1 cellular context compared by ENCODE assay signal in the genomic region with DNA sequence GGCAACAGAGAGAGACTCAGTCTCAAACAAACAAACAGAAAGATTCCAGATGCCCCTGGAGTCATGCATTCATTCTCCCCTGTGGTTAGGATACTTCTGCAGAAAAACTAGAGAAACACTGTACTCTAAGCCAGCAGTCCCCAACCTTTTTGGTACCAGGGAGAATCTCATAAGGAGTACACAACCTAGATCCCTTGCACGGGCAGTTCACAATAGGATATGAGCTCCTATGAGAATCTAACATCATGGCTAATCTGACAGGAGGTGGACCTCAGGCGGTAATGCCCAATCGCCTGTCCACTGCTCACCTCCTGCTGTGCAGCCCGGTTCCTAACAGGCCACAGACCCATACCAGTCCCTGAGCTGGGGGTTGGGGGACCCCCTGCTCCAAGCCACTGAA.
TF ChIP-seq lines count a peak whose summit lies in the region.

No MANE protein-coding gene starts in this region.

TF ChIP-seq in HepG2, 621 proteins besides CTCF, POLR2A, EP300 and RAD21:
- no peak for TF ChIP-seq MTA1 (CRISPR knock-in tag; IDR thresholded peaks at IDR 0.05; ENCODE audit: borderline replicate concordance)
- no peak for TF ChIP-seq NCOA2 (CRISPR knock-in tag; IDR thresholded peaks at IDR 0.05)
- TF ChIP-seq ZNF75D (CRISPR knock-in tag; IDR thresholded peaks at IDR 0.05; ENCODE audit: borderline replicate concordance): 0 out of 2 replicates have a peak, but pooled peaks have one; percentile 23
- no peak for TF ChIP-seq ZNF83 (CRISPR knock-in tag; IDR thresholded peaks at IDR 0.05; ENCODE audit: borderline replicate concordance)
- TF ChIP-seq, protein P1, sequence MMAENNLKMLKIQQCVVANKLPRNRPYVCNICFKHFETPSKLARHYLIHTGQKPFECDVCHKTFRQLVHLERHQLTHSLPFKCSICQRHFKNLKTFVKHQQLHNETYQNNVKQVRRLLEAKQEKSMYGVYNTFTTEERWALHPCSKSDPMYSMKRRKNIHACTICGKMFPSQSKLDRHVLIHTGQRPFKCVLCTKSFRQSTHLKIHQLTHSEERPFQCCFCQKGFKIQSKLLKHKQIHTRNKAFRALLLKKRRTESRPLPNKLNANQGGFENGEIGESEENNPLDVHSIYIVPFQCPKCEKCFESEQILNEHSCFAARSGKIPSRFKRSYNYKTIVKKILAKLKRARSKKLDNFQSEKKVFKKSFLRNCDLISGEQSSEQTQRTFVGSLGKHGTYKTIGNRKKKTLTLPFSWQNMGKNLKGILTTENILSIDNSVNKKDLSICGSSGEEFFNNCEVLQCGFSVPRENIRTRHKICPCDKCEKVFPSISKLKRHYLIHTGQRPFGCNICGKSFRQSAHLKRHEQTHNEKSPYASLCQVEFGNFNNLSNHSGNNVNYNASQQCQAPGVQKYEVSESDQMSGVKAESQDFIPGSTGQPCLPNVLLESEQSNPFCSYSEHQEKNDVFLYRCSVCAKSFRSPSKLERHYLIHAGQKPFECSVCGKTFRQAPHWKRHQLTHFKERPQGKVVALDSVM (CRISPR knock-in tag; IDR thresholded peaks at IDR 0.05): peak; percentile 6; the same call in 1 of the 2 replicates
- peak; percentile 73; the same call in 1 of the 2 replicates for TF ChIP-seq POLR2AphosphoS2 (IDR thresholded peaks at IDR 0.05; ENCODE audit: low read depth, low read length)
- TF ChIP-seq, protein P2, sequence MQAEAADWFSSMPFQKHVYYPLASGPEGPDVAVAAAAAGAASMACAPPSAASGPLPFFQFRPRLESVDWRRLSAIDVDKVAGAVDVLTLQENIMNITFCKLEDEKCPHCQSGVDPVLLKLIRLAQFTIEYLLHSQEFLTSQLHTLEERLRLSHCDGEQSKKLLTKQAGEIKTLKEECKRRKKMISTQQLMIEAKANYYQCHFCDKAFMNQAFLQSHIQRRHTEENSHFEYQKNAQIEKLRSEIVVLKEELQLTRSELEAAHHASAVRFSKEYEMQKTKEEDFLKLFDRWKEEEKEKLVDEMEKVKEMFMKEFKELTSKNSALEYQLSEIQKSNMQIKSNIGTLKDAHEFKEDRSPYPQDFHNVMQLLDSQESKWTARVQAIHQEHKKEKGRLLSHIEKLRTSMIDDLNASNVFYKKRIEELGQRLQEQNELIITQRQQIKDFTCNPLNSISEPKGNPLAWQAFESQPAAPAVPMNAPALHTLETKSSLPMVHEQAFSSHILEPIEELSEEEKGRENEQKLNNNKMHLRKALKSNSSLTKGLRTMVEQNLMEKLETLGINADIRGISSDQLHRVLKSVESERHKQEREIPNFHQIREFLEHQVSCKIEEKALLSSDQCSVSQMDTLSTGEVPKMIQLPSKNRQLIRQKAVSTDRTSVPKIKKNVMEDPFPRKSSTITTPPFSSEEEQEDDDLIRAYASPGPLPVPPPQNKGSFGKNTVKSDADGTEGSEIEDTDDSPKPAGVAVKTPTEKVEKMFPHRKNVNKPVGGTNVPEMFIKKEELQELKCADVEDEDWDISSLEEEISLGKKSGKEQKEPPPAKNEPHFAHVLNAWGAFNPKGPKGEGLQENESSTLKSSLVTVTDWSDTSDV (CRISPR knock-in tag; IDR thresholded peaks at IDR 0.05): no peak
- no peak for TF ChIP-seq SP5 (CRISPR knock-in tag; IDR thresholded peaks at IDR 0.05; ENCODE audit: borderline replicate concordance, low read depth)
- no peak for TF ChIP-seq MBD4 (IDR thresholded peaks at IDR 0.05; ENCODE audit: borderline replicate concordance, low read length)
- TF ChIP-seq, protein P3, sequence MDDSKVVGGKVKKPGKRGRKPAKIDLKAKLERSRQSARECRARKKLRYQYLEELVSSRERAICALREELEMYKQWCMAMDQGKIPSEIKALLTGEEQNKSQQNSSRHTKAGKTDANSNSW (CRISPR knock-in tag; IDR thresholded peaks at IDR 0.05; ENCODE audit: borderline replicate concordance): no peak
- TF ChIP-seq GPN1 (CRISPR knock-in tag; IDR thresholded peaks at IDR 0.05; ENCODE audit: borderline replicate concordance): no peak
- TF ChIP-seq GFI1 (CRISPR knock-in tag; IDR thresholded peaks at IDR 0.05; ENCODE audit: borderline replicate concordance): no peak
- TF ChIP-seq ZSCAN31 (CRISPR knock-in tag; IDR thresholded peaks at IDR 0.05; ENCODE audit: low read depth): no peak
- TF ChIP-seq, protein P4, sequence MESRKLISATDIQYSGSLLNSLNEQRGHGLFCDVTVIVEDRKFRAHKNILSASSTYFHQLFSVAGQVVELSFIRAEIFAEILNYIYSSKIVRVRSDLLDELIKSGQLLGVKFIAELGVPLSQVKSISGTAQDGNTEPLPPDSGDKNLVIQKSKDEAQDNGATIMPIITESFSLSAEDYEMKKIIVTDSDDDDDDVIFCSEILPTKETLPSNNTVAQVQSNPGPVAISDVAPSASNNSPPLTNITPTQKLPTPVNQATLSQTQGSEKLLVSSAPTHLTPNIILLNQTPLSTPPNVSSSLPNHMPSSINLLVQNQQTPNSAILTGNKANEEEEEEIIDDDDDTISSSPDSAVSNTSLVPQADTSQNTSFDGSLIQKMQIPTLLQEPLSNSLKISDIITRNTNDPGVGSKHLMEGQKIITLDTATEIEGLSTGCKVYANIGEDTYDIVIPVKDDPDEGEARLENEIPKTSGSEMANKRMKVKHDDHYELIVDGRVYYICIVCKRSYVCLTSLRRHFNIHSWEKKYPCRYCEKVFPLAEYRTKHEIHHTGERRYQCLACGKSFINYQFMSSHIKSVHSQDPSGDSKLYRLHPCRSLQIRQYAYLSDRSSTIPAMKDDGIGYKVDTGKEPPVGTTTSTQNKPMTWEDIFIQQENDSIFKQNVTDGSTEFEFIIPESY (CRISPR knock-in tag; IDR thresholded peaks at IDR 0.05): peak; percentile 26; the same call in 1 of the 2 replicates
